ENCODE assay signal across 13 cellular contexts in the genomic region with DNA sequence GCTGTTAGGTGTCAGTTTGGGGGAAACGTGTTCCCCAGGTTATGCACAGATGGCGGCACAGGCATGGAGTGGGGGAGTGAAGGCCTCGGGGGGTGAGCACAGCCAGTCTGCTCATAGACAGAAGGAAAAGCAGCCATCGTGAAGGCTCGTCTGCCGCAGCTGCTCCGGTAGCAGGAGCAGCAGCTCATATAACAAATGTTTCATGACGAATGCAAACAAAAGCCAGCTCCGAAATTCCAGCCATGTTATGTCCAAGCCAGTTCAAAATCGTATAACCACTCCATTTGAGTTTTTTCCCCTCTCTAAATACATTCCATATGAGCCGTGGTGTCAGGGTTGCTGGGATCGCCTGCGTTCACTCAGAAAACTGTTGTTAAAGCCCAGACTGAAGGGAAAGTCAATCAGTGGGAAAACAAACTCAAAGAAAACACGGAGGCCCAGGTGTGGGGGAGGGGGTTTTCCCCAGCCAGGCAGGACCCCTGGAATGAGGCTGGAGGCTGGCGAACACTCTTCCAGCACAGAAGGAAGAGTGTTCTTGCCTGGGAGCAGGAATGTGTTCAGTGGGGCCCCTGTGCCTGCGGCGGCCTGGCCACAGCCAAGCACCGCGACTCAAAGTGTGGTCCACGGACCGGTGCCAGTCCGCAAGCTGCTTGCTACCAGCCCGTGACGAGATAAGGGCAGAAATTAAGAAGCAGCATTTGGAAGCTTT.
A peak's percentile ranks its signal among the peaks of the same experiment; 100 is the strongest.
DNase-seq lines count a peak whose midpoint lies in the region; TF ChIP-seq lines count a peak whose summit lies in the region.
"Had no signal": no experiment of that assay in that cellular context is flagged by ENCODE, and none has a peak within 500 bp of the region (broad histone marks: within the 10 kb centered on the region; RNA-seq: fewer than 3 reads in every experiment).

No MANE protein-coding gene starts in this region.

- H3K4me2 ChIP-seq in mesenchymal stem cell (ENCODE audit: low read length, poor library complexity, severe bottlenecking) = no peak overlapping the region

- H3K9me3 ChIP-seq in mesenchymal stem cell (ENCODE audit: control insufficient read depth, low read length) = no peaks in the 10 kb centered on the region
- no peaks in the 10 kb centered on the region for H3K9me3 ChIP-seq in Caco-2
- H3K9me3 ChIP-seq: lower lobe of right lung, prostate gland, suprapubic skin had no signal

- no peaks in the 10 kb centered on the region for H3K79me1 ChIP-seq in mesenchymal stem cell (replicated peaks; ENCODE audit: low read length, poor library complexity, severe bottlenecking)

- intact Hi-C loops in Caco-2 (cut with micrococcal nuclease; ENCODE audit: unreplicated experiment) = no loop called here

- POLR2A ChIA-PET in Caco-2 (lab: Charles Lee) = no interaction called here

- H3K27me3 ChIP-seq in mesenchymal stem cell (ENCODE audit: control insufficient read depth in 1 of 2, insufficient read depth in 1 of 2, low read length in 2 of 2) = no peaks in the 10 kb centered on the region
- no peaks in the 10 kb centered on the region for H3K27me3 ChIP-seq in Caco-2 (replicated peaks; ENCODE audit: control insufficient read depth, insufficient read depth, low read length)
- H3K27me3 ChIP-seq: suprapubic skin had no signal

- DNase-seq in NCI-H82 (lab: John Stamatoyannopoulos, UW) (peak; percentile 20), NCI-H82 treated with DMSO at 0.1 percent for 48 hours (lab: John Stamatoyannopoulos, UW; ENCODE audit: unreplicated experiment) (no peak), brain pericyte (ENCODE audit: low read depth, low spot score) (peak; percentile 25), mesenchymal stem cell (no peak), type B pancreatic cell (ENCODE audit: extremely low spot score, unreplicated experiment) (no peak), Caco-2 (no peak), NCI-H187 (lab: John Stamatoyannopoulos, UW) (no peak), ACHN (no peak)
- DNase-seq: activated gamma-delta T cell treated with Interleukin-2 at 50 U/mL for 16 hours, DND-41, lower lobe of right lung had no signal

- in situ Hi-C loops in ACHN (cut with HindIII; ENCODE audit: low pct_ligation_motif_present, low pct_unique_long_range_greater_than_20kb, low sequenced_read_pairs) = no loop called here

- CTCF ChIA-PET in Caco-2 (lab: Charles Lee) = no interaction called here

- no peaks in the 10 kb centered on the region for H3K9me3 Mint-ChIP-seq in type B pancreatic cell
- no peaks in the 10 kb centered on the region for H3K9me3 Mint-ChIP-seq in Caco-2 (ENCODE audit: unreplicated experiment)

- H3K27me3 Mint-ChIP-seq in type B pancreatic cell (no peaks in the 10 kb centered on the region), Caco-2 (ENCODE audit: insufficient read depth, unreplicated experiment) (no peaks in the 10 kb centered on the region)

- H3K4me3 ChIP-seq in mesenchymal stem cell (ENCODE audit: insufficient read depth in 1 of 2, low read depth in 1 of 2, low read length in 2 of 2) = no peak overlapping the region
- H3K4me3 ChIP-seq in Caco-2 (ENCODE audit: low read depth, low read length) = no peak overlapping the region
- H3K4me3 ChIP-seq: lower lobe of right lung, prostate gland, suprapubic skin had no signal

- BruUV-seq in Caco-2 (replicated peaks; lab: Mats Ljungman, UMichigan) = no TSS peak

- no peak overlapping the region for H2BK15ac ChIP-seq in mesenchymal stem cell (ENCODE audit: low read depth, poor library complexity, severe bottlenecking)

- H3K27ac Mint-ChIP-seq in type B pancreatic cell = peak overlapping the region; percentile 62
- no peak overlapping the region for H3K27ac Mint-ChIP-seq in Caco-2 (ENCODE audit: unreplicated experiment)

- peak overlapping the region in 1 of 2 experiments; percentile 62 for H3K14ac ChIP-seq in mesenchymal stem cell (ENCODE audit: low read length in 2 of 2)

- H2BK120ac ChIP-seq in mesenchymal stem cell (ENCODE audit: low read depth, low read length) = no peak overlapping the region

- H3K9ac ChIP-seq in mesenchymal stem cell (ENCODE audit: low read length) = peak overlapping the region; percentile 21

- no peak overlapping the region for H3K23ac ChIP-seq in mesenchymal stem cell (ENCODE audit: low read length in 2 of 2)

- peak overlapping the region; percentile 15 for H3K27ac ChIP-seq in mesenchymal stem cell (ENCODE audit: low read length, poor library complexity, severe bottlenecking)
- H3K27ac ChIP-seq: lower lobe of right lung, prostate gland, suprapubic skin had no signal

- peak overlapping the region; percentile 20 for H2BK5ac ChIP-seq in mesenchymal stem cell (ENCODE audit: low read depth, low read length, poor library complexity, severe bottlenecking)

- peak overlapping the region; percentile 45 for H4K8ac ChIP-seq in mesenchymal stem cell (ENCODE audit: low read length)

- H2AFZ ChIP-seq in mesenchymal stem cell (ENCODE audit: low read depth, low read length) = no peak overlapping the region

- WGBS in mesenchymal stem cell = 80% methylated on average over 24 of the region's 24 CpGs

- H2AK5ac ChIP-seq in mesenchymal stem cell (ENCODE audit: low read length, severe bottlenecking) = peak overlapping the region; percentile 3

- H3K4me1 Mint-ChIP-seq in type B pancreatic cell (ENCODE audit: unreplicated experiment) (peaks cover 51% of the 10 kb centered on the region), Caco-2 (ENCODE audit: low read depth, unreplicated experiment) (no peaks in the 10 kb centered on the region)

- peak overlapping the region; percentile 59 for H3K4me3 Mint-ChIP-seq in type B pancreatic cell
- H3K4me3 Mint-ChIP-seq in Caco-2 (ENCODE audit: unreplicated experiment) = no peak overlapping the region

- no peak overlapping the region for H2BK12ac ChIP-seq in mesenchymal stem cell (ENCODE audit: low read length in 2 of 2)

- H3K4me1 ChIP-seq in mesenchymal stem cell (ENCODE audit: control insufficient read depth, insufficient read depth, low read depth, low read length) (peaks cover 13% of the 10 kb centered on the region), Caco-2 (no peaks in the 10 kb centered on the region)
- H3K4me1 ChIP-seq: lower lobe of right lung, prostate gland, suprapubic skin had no signal

- H3K18ac ChIP-seq in mesenchymal stem cell (ENCODE audit: low read depth in 1 of 2, low read length in 2 of 2) = no peak overlapping the region

- no peaks in the 10 kb centered on the region for H3K36me3 ChIP-seq in mesenchymal stem cell (ENCODE audit: control insufficient read depth in 1 of 2, insufficient read depth in 2 of 2, low read depth in 1 of 2, low read length in 2 of 2)
- H3K36me3 ChIP-seq in Caco-2 (ENCODE audit: control insufficient read depth, insufficient read depth, low read length) = no peaks in the 10 kb centered on the region
- H3K36me3 ChIP-seq: lower lobe of right lung, prostate gland, suprapubic skin had no signal

- no peak overlapping the region for H4K91ac ChIP-seq in mesenchymal stem cell (ENCODE audit: low read length)

- H3K36me3 Mint-ChIP-seq in type B pancreatic cell = peaks cover 7% of the 10 kb centered on the region
- no peaks in the 10 kb centered on the region for H3K36me3 Mint-ChIP-seq in Caco-2 (ENCODE audit: insufficient read depth, unreplicated experiment)

- no peak overlapping the region for H3K4ac ChIP-seq in mesenchymal stem cell (ENCODE audit: low read depth in 1 of 2, low read length in 2 of 2)

- TF ChIP-seq CTCF in type B pancreatic cell (conservative IDR thresholded peaks at IDR 0.05) = no peak
- TF ChIP-seq CTCF in Caco-2 (IDR thresholded peaks at IDR 0.05; ENCODE audit: insufficient read depth in 1 of 2, low read depth in 1 of 2, low read length in 1 of 2, severe bottlenecking in 1 of 2, unreplicated experiment in 1 of 2) = no peak

Comparison
In these comparisons a context has a peak if more than half of its experiments do, and no peak if none do; other contexts are left out.
1. DNase-seq: peak in NCI-H82 (single experiment) and brain pericyte (single experiment); none in NCI-H82 treated with DMSO at 0.1 percent for 48 hours (single experiment), mesenchymal stem cell (single experiment), type B pancreatic cell (single experiment), Caco-2 (0 of 2), NCI-H187 (0 of 2) and ACHN (single experiment).